12 cellular contexts compared by ENCODE assay signal in the genomic region with DNA sequence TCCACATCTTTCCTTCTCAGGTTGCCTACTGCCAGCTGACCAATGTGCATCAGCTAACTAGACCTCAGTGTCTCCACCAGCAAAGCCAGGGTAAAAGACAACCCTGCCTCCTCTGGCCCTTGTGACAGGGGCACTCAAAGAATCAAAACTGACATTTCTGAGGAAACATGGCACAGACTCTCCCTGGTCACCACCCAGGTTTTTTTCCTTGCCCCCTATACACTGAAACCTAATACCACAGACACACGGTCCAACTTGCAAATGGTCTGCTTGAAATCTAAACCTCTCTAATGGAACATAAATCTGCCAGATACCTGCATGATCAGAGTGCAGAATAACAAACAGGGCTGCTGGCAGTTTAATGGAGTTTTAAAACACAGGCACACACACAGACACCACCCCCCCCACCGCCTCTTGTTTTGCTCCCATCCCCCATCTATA. TPM values are rescaled to one million over a fixed set of nuclear protein-coding genes. Genes with fewer than 3 reads are reported as not detected.
DNase-seq lines count a peak whose midpoint lies in the region; ATAC-seq, FAIRE-seq and TF ChIP-seq lines count a peak whose summit lies in the region.
"Had no signal": no experiment of that assay in that cellular context is flagged by ENCODE, and none has a peak within 500 bp of the region (broad histone marks: within the 10 kb centered on the region; RNA-seq: fewer than 3 reads in every experiment).

No MANE protein-coding gene starts in this region.

- H3K9me3 Mint-ChIP-seq in CD4-positive, alpha-beta T cell: no peaks in the 10 kb centered on the region
- H3K9me3 Mint-ChIP-seq in activated B cell treated with CpG ODN at 0.5 μM for 24 hours: no peaks in the 10 kb centered on the region
- no peaks in the 10 kb centered on the region for H3K9me3 Mint-ChIP-seq in nephron

- no peaks in the 10 kb centered on the region for H4K20me1 ChIP-seq in osteoblast (ENCODE audit: insufficient read depth, low read length)

- intact Hi-C loops in CD4-positive, alpha-beta T cell (cut with DNase I, micrococcal nuclease): loop anchor here in 1 of 2 experiments (5.0 kb wide), 1 partner anchor 290 kb away; the partner anchor contains the start of gene SSH2
- intact Hi-C loops in activated B cell treated with CpG ODN at 0.5 μM for 24 hours (cut with micrococcal nuclease) (no loop called here), kidney (cut with DNase I) (loop anchor here (10.0 kb wide), 1 partner anchor 133 kb away; no protein-coding TSS in a partner anchor)

- H3K27ac Mint-ChIP-seq in CD4-positive, alpha-beta T cell: peak overlapping the region; percentile 77
- H3K27ac Mint-ChIP-seq in activated B cell treated with CpG ODN at 0.5 μM for 24 hours: peak overlapping the region; percentile 59
- peak overlapping the region; percentile 64 to 84 (median 74) for H3K27ac Mint-ChIP-seq in nephron

- no peaks in the 10 kb centered on the region for H3K27me3 ChIP-seq in CD4-positive, alpha-beta T cell (ENCODE audit: control insufficient read depth, insufficient read depth, low read length)
- no peaks in the 10 kb centered on the region for H3K27me3 ChIP-seq in osteoblast (ENCODE audit: insufficient read depth, low read length)

- no peak overlapping the region for H3K4me3 Mint-ChIP-seq in CD4-positive, alpha-beta T cell
- H3K4me3 Mint-ChIP-seq in activated B cell treated with CpG ODN at 0.5 μM for 24 hours (no peak overlapping the region), nephron (no peak overlapping the region)

- peaks cover 18 to 23% of the 10 kb centered on the region in 2 donors for H3K4me1 ChIP-seq in kidney (ENCODE audit: control insufficient read depth in 1 of 2, insufficient read depth in 1 of 2, low read depth in 1 of 2, low read length in 2 of 2)
- peaks cover 35% of the 10 kb centered on the region for H3K4me1 ChIP-seq in osteoblast (ENCODE audit: insufficient read depth, low read length)

- H3K4me3 ChIP-seq in kidney (ENCODE audit: low read length in 2 of 2) (no peak overlapping the region), osteoblast (ENCODE audit: insufficient read depth, low read length) (no peak overlapping the region)

- H2AFZ ChIP-seq in osteoblast (ENCODE audit: low read length): no peak overlapping the region

- TF ChIP-seq CTCF in CD4-positive, alpha-beta T cell (IDR thresholded peaks at IDR 0.05): no peak
- no peak for TF ChIP-seq CTCF in activated B cell treated with CpG ODN at 0.5 μM for 24 hours (IDR thresholded peaks at IDR 0.05)
- TF ChIP-seq CTCF in nephron (IDR thresholded peaks at IDR 0.05; ENCODE audit: unreplicated experiment in 3 of 3): no peak
- TF ChIP-seq CTCF in kidney (IDR thresholded peaks at IDR 0.05; ENCODE audit: borderline replicate concordance, extremely low read depth, insufficient read depth): no peak
- no peak for TF ChIP-seq CTCF in osteoblast (IDR thresholded peaks at IDR 0.05; ENCODE audit: extremely low read depth, low read depth, low read length)

- no peak overlapping the region for H3K9ac ChIP-seq in kidney (ENCODE audit: low read length in 2 of 2)

- H3K9me3 ChIP-seq in CD4-positive, alpha-beta T cell (ENCODE audit: control insufficient read depth, low read length): no peaks in the 10 kb centered on the region
- H3K9me3 ChIP-seq in kidney (ENCODE audit: control insufficient read depth in 1 of 2, low read length in 2 of 2) (no peaks in the 10 kb centered on the region), osteoblast (ENCODE audit: low read depth, low read length) (no peaks in the 10 kb centered on the region)

- H3K36me3 Mint-ChIP-seq in CD4-positive, alpha-beta T cell (ENCODE audit: low read depth): peaks cover 49% of the 10 kb centered on the region
- peaks cover 48% of the 10 kb centered on the region for H3K36me3 Mint-ChIP-seq in activated B cell treated with CpG ODN at 0.5 μM for 24 hours (ENCODE audit: low read depth)
- peaks cover 20% of the 10 kb centered on the region for H3K36me3 Mint-ChIP-seq in nephron (ENCODE audit: low read depth)

- no peak for DNase-seq in CD4-positive, alpha-beta T cell
- DNase-seq in activated B cell treated with CpG ODN at 0.5 μM for 24 hours: no peak
- DNase-seq in kidney: no peak
- DNase-seq in stimulated activated CD4-positive, alpha-beta T cell treated with anti-CD3 and anti-CD28 coated beads, Interleukin-4, amount 100 ng/mL, for 24 hours: no peak
- no peak for DNase-seq in osteoblast (ENCODE audit: insufficient read length, low spot score, missing footprints)
- no peak for DNase-seq in midbrain (lab: John Stamatoyannopoulos, UW)
- DNase-seq: activated effector memory CD4-positive, alpha-beta T cell treated with Interleukin-2 at 50 U/mL for 16 hours; GDM1; NK-92 treated with Interleukin-12 subunit alpha and Interleukin-12 subunit beta, amount 100 ng/mL, for 24 hours; retina had no signal

- peak overlapping the region; percentile 32 for H3K27ac ChIP-seq in CD4-positive, alpha-beta T cell (ENCODE audit: low read depth, low read length)
- H3K27ac ChIP-seq in kidney (ENCODE audit: low read depth in 2 of 2, low read length in 2 of 2): no peak overlapping the region
- no peak overlapping the region for H3K27ac ChIP-seq in osteoblast (ENCODE audit: low read depth, low read length)

- TF ChIP-seq RAD21 in Ishikawa (IDR thresholded peaks at IDR 0.05; ENCODE audit: low read depth): no peak

- POLR2A ChIA-PET in CD4-positive, alpha-beta T cell (lab: Charles Lee): interaction anchor here (1.0 kb wide), 1 partner anchor 15 kb away, joined by 3 read pairs; no protein-coding TSS in a partner anchor
- POLR2A ChIA-PET in activated B cell treated with CpG ODN at 0.5 μM for 24 hours (lab: Charles Lee): interaction anchor here (0.6 kb wide), 1 partner anchor 15 kb away, joined by 3 read pairs; no protein-coding TSS in a partner anchor

- no peak for FAIRE-seq in kidney (lab: Jason Lieb, UNC)

- peak; percentile 62; the same call in 1 of the 2 replicates for TF ChIP-seq EP300 in Ishikawa (IDR thresholded peaks at IDR 0.05; ENCODE audit: borderline replicate concordance)

- H3K79me2 ChIP-seq in osteoblast (ENCODE audit: insufficient read depth, low read length): no peaks in the 10 kb centered on the region

- H3K27me3 Mint-ChIP-seq in CD4-positive, alpha-beta T cell: no peaks in the 10 kb centered on the region
- no peaks in the 10 kb centered on the region for H3K27me3 Mint-ChIP-seq in activated B cell treated with CpG ODN at 0.5 μM for 24 hours
- no peaks in the 10 kb centered on the region for H3K27me3 Mint-ChIP-seq in nephron (ENCODE audit: low read depth)

- H3K4me1 Mint-ChIP-seq in CD4-positive, alpha-beta T cell (ENCODE audit: low read depth): peaks cover 12% of the 10 kb centered on the region
- H3K4me1 Mint-ChIP-seq in activated B cell treated with CpG ODN at 0.5 μM for 24 hours: peaks cover 26% of the 10 kb centered on the region
- H3K4me1 Mint-ChIP-seq in nephron: peaks cover 41% of the 10 kb centered on the region

- no peaks in the 10 kb centered on the region for H3K36me3 ChIP-seq in kidney (ENCODE audit: control insufficient read depth in 1 of 2, insufficient read depth in 2 of 2, low read length in 2 of 2)
- H3K36me3 ChIP-seq in osteoblast (ENCODE audit: insufficient read depth, low read length): no peaks in the 10 kb centered on the region

- no peak overlapping the region for H3K4me2 ChIP-seq in osteoblast (ENCODE audit: insufficient read depth, low read length)

- CTCF ChIA-PET in CD4-positive, alpha-beta T cell (lab: Charles Lee): interaction anchor here (1.3 to 4.3 kb wide), 4 partner anchors 25 to 137 kb away, joined by 3 to 15 read pairs (median 8); no protein-coding TSS in a partner anchor
- CTCF ChIA-PET in activated B cell treated with CpG ODN at 0.5 μM for 24 hours (lab: Charles Lee): interaction anchor here (1.1 to 8.2 kb wide), 4 partner anchors 25 to 165 kb away, joined by 4 to 173 read pairs (median 4); no protein-coding TSS in a partner anchor

- ATAC-seq in CD4-positive, alpha-beta T cell (ENCODE audit: poor library complexity): no peak
- no peak for ATAC-seq in activated B cell treated with CpG ODN at 0.5 μM for 24 hours (ENCODE audit: low read depth)

TF ChIP-seq in Ishikawa, 13 proteins besides CTCF, POLR2A, EP300 and RAD21:
- TF ChIP-seq NFIC (IDR thresholded peaks at IDR 0.05): peak; percentile 65
- 0 out of 2 replicates have a peak, but pooled peaks have one; percentile 13 for TF ChIP-seq MAX (IDR thresholded peaks at IDR 0.05)
- no peak for TF ChIP-seq EGR1 (IDR thresholded peaks at IDR 0.05)
- TF ChIP-seq CEBPB (IDR thresholded peaks at IDR 0.05): peak; percentile 18; the same call in 1 of the 2 replicates
- 0 out of 2 replicates have a peak, but pooled peaks have one; percentile 8 for TF ChIP-seq TEAD4 (IDR thresholded peaks at IDR 0.05)
- TF ChIP-seq YY1 (IDR thresholded peaks at IDR 0.05; ENCODE audit: low read depth): no peak
- TF ChIP-seq, protein P1, sequence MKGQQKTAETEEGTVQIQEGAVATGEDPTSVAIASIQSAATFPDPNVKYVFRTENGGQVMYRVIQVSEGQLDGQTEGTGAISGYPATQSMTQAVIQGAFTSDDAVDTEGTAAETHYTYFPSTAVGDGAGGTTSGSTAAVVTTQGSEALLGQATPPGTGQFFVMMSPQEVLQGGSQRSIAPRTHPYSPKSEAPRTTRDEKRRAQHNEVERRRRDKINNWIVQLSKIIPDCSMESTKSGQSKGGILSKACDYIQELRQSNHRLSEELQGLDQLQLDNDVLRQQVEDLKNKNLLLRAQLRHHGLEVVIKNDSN (IDR thresholded peaks at IDR 0.05): peak; percentile 24; the same call in 1 of the 2 replicates
- peak; percentile 68 for TF ChIP-seq TCF12 (IDR thresholded peaks at IDR 0.05; ENCODE audit: low read depth)

RNA-seq across cellular contexts. Expression of gene CORO6, which starts 19.5 kb away (rescaled TPM):
- 1 to 10 TPM; 2.8 to 3.3 TPM for total RNA-seq in CD4-positive, alpha-beta T cell
- total RNA-seq in activated B cell treated with CpG ODN at 0.5 μM for 24 hours (4.1 and 5.1 TPM in 2 replicates), kidney (5.9 TPM), osteoblast (12.7 and 20.3 TPM in 2 replicates)
- 2.1 TPM for polyA plus RNA-seq in kidney (ENCODE audit: insufficient read depth, low read depth, low replicate concordance)

RNA-seq across cellular contexts. Expression of gene ANKRD13B, which starts 49.3 kb away (rescaled TPM):
- 1 to 10 TPM; 2.1 to 3.0 TPM for total RNA-seq in CD4-positive, alpha-beta T cell
- total RNA-seq in activated B cell treated with CpG ODN at 0.5 μM for 24 hours (3.5 and 5.2 TPM in 2 replicates), kidney (3.3 TPM), osteoblast (13.0 and 18.5 TPM in 2 replicates)
- polyA plus RNA-seq in kidney (ENCODE audit: insufficient read depth, low read depth, low replicate concordance): 2.8 TPM

RNA-seq across cellular contexts. Expression of gene GIT1, which starts 52.7 kb away (rescaled TPM):
- total RNA-seq in CD4-positive, alpha-beta T cell: 10 to 100 TPM; 35.8 to 36.7 TPM
- total RNA-seq in activated B cell treated with CpG ODN at 0.5 μM for 24 hours (41.7 and 45.3 TPM in 2 replicates), kidney (41.9 TPM), osteoblast (31.8 and 34.4 TPM in 2 replicates)
- 21.4 TPM for polyA plus RNA-seq in kidney (ENCODE audit: insufficient read depth, low read depth, low replicate concordance)
